In genomic region chr1:93877529-93877928, GRCh38 we compare ENCODE assay signal across 9 cellular contexts. TPM values are rescaled to one million over a fixed set of nuclear protein-coding genes. Genes with fewer than 3 reads are reported as not detected.
DNase-seq lines count a peak whose midpoint lies in the region; ATAC-seq and TF ChIP-seq lines count a peak whose summit lies in the region.
"Had no signal": no experiment of that assay in that cellular context is flagged by ENCODE, and none has a peak within 500 bp of the region (broad histone marks: within the 10 kb centered on the region; RNA-seq: fewer than 3 reads in every experiment).

No MANE protein-coding gene starts in this region.

- ATAC-seq in HG03521 (IDR thresholded peaks at IDR 0.05; ENCODE audit: unreplicated experiment) (no peak), HG03135 (IDR thresholded peaks at IDR 0.05; ENCODE audit: unreplicated experiment) (no peak)
- ATAC-seq: Right ventricle myocardium inferior had no signal

- no peaks in the 10 kb centered on the region for H3K27me3 ChIP-seq in breast epithelium
- no peaks in the 10 kb centered on the region for H3K27me3 ChIP-seq in iPS-20b (ENCODE audit: insufficient read depth, low read length)

- no peak for TF ChIP-seq CTCF in MCF 10A (IDR thresholded peaks at IDR 0.05; ENCODE audit: unreplicated experiment)
- TF ChIP-seq CTCF in breast epithelium (IDR thresholded peaks at IDR 0.05): no peak
- no peak for TF ChIP-seq CTCF in type B pancreatic cell (conservative IDR thresholded peaks at IDR 0.05)

- no peaks in the 10 kb centered on the region for H3K9me3 Mint-ChIP-seq in MCF 10A (ENCODE audit: unreplicated experiment)
- no peaks in the 10 kb centered on the region for H3K9me3 Mint-ChIP-seq in activated CD4-positive, alpha-beta memory T cell treated with anti-CD3 and anti-CD28 coated beads, Interleukin-2, amount 10 ng/mL, durations not matched to agents 7 days and 5 days
- no peaks in the 10 kb centered on the region for H3K9me3 Mint-ChIP-seq in type B pancreatic cell

- BruUV-seq in MCF 10A (replicated peaks; lab: Mats Ljungman, UMichigan): no TSS peak

- H3K4me1 ChIP-seq in breast epithelium: peaks cover 0 to 3% of the 10 kb centered on the region in 2 donors
- H3K4me1 ChIP-seq in iPS-20b (ENCODE audit: insufficient read depth, low read length): peaks cover 5% of the 10 kb centered on the region

- peak overlapping the region; percentile 93; the same call in 1 of the 2 replicates for H3K9ac ChIP-seq in iPS-20b (ENCODE audit: low read depth, low read length)

- H3K27ac ChIP-seq in breast epithelium (no peak overlapping the region), iPS-20b (ENCODE audit: low read length) (no peak overlapping the region)

- H3K27ac Mint-ChIP-seq in MCF 10A (ENCODE audit: low read depth, unreplicated experiment) (peak overlapping the region; percentile 99), type B pancreatic cell (no peak overlapping the region)
- peak overlapping the region; percentile 90 for H3K27ac Mint-ChIP-seq in activated CD4-positive, alpha-beta memory T cell treated with anti-CD3 and anti-CD28 coated beads, Interleukin-2, amount 10 ng/mL, durations not matched to agents 7 days and 5 days

- H3K4me3 ChIP-seq in breast epithelium (peak overlapping the region in 1 of 3 donors; percentile 29), iPS-20b (ENCODE audit: low read length) (peak overlapping the region; percentile 98; the same call in 1 of the 2 replicates)

- H3K9me3 ChIP-seq in breast epithelium (no peaks in the 10 kb centered on the region), iPS-20b (ENCODE audit: insufficient read depth, low read depth, low read length) (no peaks in the 10 kb centered on the region)

- POLR2A ChIA-PET in MCF 10A (lab: Yijun Ruan, JAX): interaction anchor here (0.6 to 3.4 kb wide), 9 partner anchors 11 to 419 kb away, joined by 3 to 30 read pairs (median 3); partner anchors contain the start of gene GCLM
- POLR2A ChIA-PET in activated CD4-positive, alpha-beta memory T cell treated with anti-CD3 and anti-CD28 coated beads, Interleukin-2, amount 10 ng/mL, durations not matched to agents 7 days and 5 days (lab: Charles Lee): interaction anchor here (1.3 to 3.3 kb wide), 2 partner anchors 27 to 798 kb away, joined by 4 to 23 read pairs; partner anchors contain the start of gene MTF2

- CTCF ChIA-PET in MCF 10A (lab: Yijun Ruan, JAX): interaction anchor here (0.6 kb wide), 1 partner anchor 547 kb away, joined by 3 read pairs; no protein-coding TSS in a partner anchor
- CTCF ChIA-PET in activated CD4-positive, alpha-beta memory T cell treated with anti-CD3 and anti-CD28 coated beads, Interleukin-2, amount 10 ng/mL, durations not matched to agents 7 days and 5 days (lab: Charles Lee): interaction anchor here (2.7 kb wide), 1 partner anchor 31 kb away, joined by 14 read pairs; no protein-coding TSS in a partner anchor

- H3K36me3 ChIP-seq in breast epithelium (peaks cover 4% of the 10 kb centered on the region), iPS-20b (ENCODE audit: insufficient read depth, low read depth, low read length) (peaks cover 53% of the 10 kb centered on the region)

- H3K4me1 Mint-ChIP-seq in MCF 10A (ENCODE audit: insufficient read depth, unreplicated experiment) (peaks cover 27% of the 10 kb centered on the region), type B pancreatic cell (ENCODE audit: unreplicated experiment) (peaks cover 15% of the 10 kb centered on the region)
- H3K4me1 Mint-ChIP-seq in activated CD4-positive, alpha-beta memory T cell treated with anti-CD3 and anti-CD28 coated beads, Interleukin-2, amount 10 ng/mL, durations not matched to agents 7 days and 5 days: peaks cover 51% of the 10 kb centered on the region

- TF ChIP-seq POLR2A in breast epithelium (IDR thresholded peaks at IDR 0.05): no peak

- intact Hi-C loops in MCF 10A (cut with micrococcal nuclease): no loop called here
- intact Hi-C loops in breast epithelium (cut with DNase I; ENCODE audit: low total_unique reads): no loop called here

- DNase-seq in MCF 10A (ENCODE audit: unreplicated experiment): no peak
- no peak for DNase-seq in breast epithelium (ENCODE audit: low spot score in 2 of 2)
- DNase-seq in activated CD4-positive, alpha-beta memory T cell treated with anti-CD3 and anti-CD28 coated beads, Interleukin-2, amount 10 ng/mL, durations not matched to agents 7 days and 5 days: no peak
- no peak for DNase-seq in type B pancreatic cell (ENCODE audit: extremely low spot score, unreplicated experiment)
- no peak for DNase-seq in cortex of kidney (lab: John Stamatoyannopoulos, UW)

- peaks cover 64% of the 10 kb centered on the region for H3K36me3 Mint-ChIP-seq in MCF 10A (ENCODE audit: insufficient read depth, unreplicated experiment)
- peaks cover 45% of the 10 kb centered on the region for H3K36me3 Mint-ChIP-seq in activated CD4-positive, alpha-beta memory T cell treated with anti-CD3 and anti-CD28 coated beads, Interleukin-2, amount 10 ng/mL, durations not matched to agents 7 days and 5 days (ENCODE audit: low read depth)
- peaks cover 24% of the 10 kb centered on the region for H3K36me3 Mint-ChIP-seq in type B pancreatic cell

- H3K4me3 Mint-ChIP-seq in MCF 10A (ENCODE audit: unreplicated experiment) (peak overlapping the region; percentile 96), type B pancreatic cell (peak overlapping the region; percentile 96)
- H3K4me3 Mint-ChIP-seq in activated CD4-positive, alpha-beta memory T cell treated with anti-CD3 and anti-CD28 coated beads, Interleukin-2, amount 10 ng/mL, durations not matched to agents 7 days and 5 days: peak overlapping the region; percentile 88

- H3K27me3 Mint-ChIP-seq in MCF 10A (ENCODE audit: insufficient read depth, unreplicated experiment) (no peaks in the 10 kb centered on the region), type B pancreatic cell (no peaks in the 10 kb centered on the region)
- H3K27me3 Mint-ChIP-seq in activated CD4-positive, alpha-beta memory T cell treated with anti-CD3 and anti-CD28 coated beads, Interleukin-2, amount 10 ng/mL, durations not matched to agents 7 days and 5 days: no peaks in the 10 kb centered on the region

RNA-seq across cellular contexts. Expression of gene DNTTIP2, which starts 1.5 kb away (rescaled TPM):
- total RNA-seq in MCF 10A (2022): 78.1 and 96.5 TPM in 2 replicates
- 10 to 100 TPM; 28.2 to 38.3 (median 30.5) TPM for total RNA-seq in breast epithelium
- total RNA-seq in activated CD4-positive, alpha-beta memory T cell treated with anti-CD3 and anti-CD28 coated beads, Interleukin-2, amount 10 ng/mL, durations not matched to agents 7 days and 5 days: 10 to 100 TPM; 65.2 to 66.6 TPM
- total RNA-seq in type B pancreatic cell (ENCODE audit: low replicate concordance): 47.1 and 55.1 TPM in 2 replicates

RNA-seq across cellular contexts. Expression of gene GCLM, which starts 31.7 kb away (rescaled TPM):
- 21.1 and 21.3 TPM in 2 replicates for total RNA-seq in MCF 10A (2022)
- 10 to 100 TPM; 10.1 to 23.7 (median 13.8) TPM for total RNA-seq in breast epithelium
- 10 to 100 TPM; 40.1 to 42.1 TPM for total RNA-seq in activated CD4-positive, alpha-beta memory T cell treated with anti-CD3 and anti-CD28 coated beads, Interleukin-2, amount 10 ng/mL, durations not matched to agents 7 days and 5 days
- total RNA-seq in type B pancreatic cell (ENCODE audit: low replicate concordance): 16.6 and 34.2 TPM in 2 replicates
